In the genomic region with DNA sequence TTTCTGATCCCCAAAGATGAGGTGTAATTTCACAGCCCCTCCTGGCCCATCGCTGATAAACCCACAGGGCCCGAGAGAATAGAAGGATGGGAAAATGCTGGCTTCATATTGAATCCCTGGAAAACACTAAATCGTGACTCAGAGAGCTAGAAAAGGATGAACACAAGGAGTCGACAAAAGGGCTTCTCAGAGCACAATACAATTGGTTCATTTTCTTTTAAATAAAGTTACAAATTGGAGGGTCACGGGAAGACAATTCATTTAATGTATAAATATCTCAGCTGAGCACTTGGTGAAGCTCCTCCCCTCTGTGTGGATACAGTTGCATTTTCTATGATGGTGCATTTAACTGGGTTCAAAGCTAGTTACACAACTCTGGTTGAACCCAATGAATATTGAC, we compare ENCODE assay signal across 25 cellular contexts. TPM values are rescaled to one million over a fixed set of nuclear protein-coding genes. Genes with fewer than 3 reads are reported as not detected.
"Had no signal": no experiment of that assay in that cellular context is flagged by ENCODE, and none has a peak within 500 bp of the region (broad histone marks: within the 10 kb centered on the region; RNA-seq: fewer than 3 reads in every experiment).

No MANE protein-coding gene starts in this region.

- ATAC-seq: Right ventricle myocardium inferior had no signal

- DNase-seq: Karpas-422, KG1, MM.1S, NCI-H1092, NCI-H1105 treated with DMSO at 0.1 percent for 48 hours, NCI-H1417 treated with DMSO at 0.1 percent for 48 hours, NCI-H146, NCI-H1694 treated with DMSO at 0.1 percent for 48 hours, NCI-H1930, NCI-H2081, NCI-H2107, NCI-H226, NCI-H446, NCI-H510A, NCI-H524 treated with DMSO at 0.1 percent for 48 hours, NCI-H69, NCI-H774, OCI-M1, PC-9, Peyer's patch, SHP77 treated with DMSO at 0.1 percent for 48 hours, SJCRH30 had no signal

RNA-seq across cellular contexts. Expression of a gene that starts 46.8 kb away (rescaled TPM):
- total RNA-seq: HT-29, PC-9, Peyer's patch, Right ventricle myocardium inferior, RPMI7951, SJCRH30 had no signal
